In genomic region chr3:194998417-194998816, GRCh38 we compare ENCODE assay signal across 15 cellular contexts.
DNase-seq lines count a peak whose midpoint lies in the region; ATAC-seq and TF ChIP-seq lines count a peak whose summit lies in the region.
"Had no signal": no experiment of that assay in that cellular context is flagged by ENCODE, and none has a peak within 500 bp of the region (broad histone marks: within the 10 kb centered on the region; RNA-seq: fewer than 3 reads in every experiment).

No MANE protein-coding gene starts in this region.

- ATAC-seq in upper lobe of right lung (no peak), HG03442 (IDR thresholded peaks at IDR 0.05; ENCODE audit: unreplicated experiment) (no peak)

- no peaks in the 10 kb centered on the region for H3K36me3 Mint-ChIP-seq in osteocyte (ENCODE audit: unreplicated experiment)
- H3K36me3 Mint-ChIP-seq: CD14-positive monocyte; CD4-positive, alpha-beta memory T cell had no signal

- WGBS in esophagus muscularis mucosa: 91% methylated on average over 6 of the region's 6 CpGs

- H3K4me1 ChIP-seq in upper lobe of right lung (peaks cover 13% of the 10 kb centered on the region), esophagus muscularis mucosa (peaks cover 12 to 18% (median 16%) of the 10 kb centered on the region in 4 donors)

- intact Hi-C loops in upper lobe of right lung (cut with DNase I): no loop called here
- intact Hi-C loops in esophagus muscularis mucosa (cut with DNase I): no loop called here

- H3K36me3 ChIP-seq in upper lobe of right lung (no peaks in the 10 kb centered on the region), esophagus muscularis mucosa (no peaks in the 10 kb centered on the region)
- H3K36me3 ChIP-seq: BLaER1, HAP-1 had no signal

- H3K27ac ChIP-seq in upper lobe of right lung: no peak overlapping the region
- H3K27ac ChIP-seq in esophagus muscularis mucosa (replicated peaks in 1 of 4): no peak overlapping the region
- H3K27ac ChIP-seq: BLaER1, HL-60 had no signal

- peaks cover 45% of the 10 kb centered on the region for H3K27me3 Mint-ChIP-seq in osteocyte (ENCODE audit: unreplicated experiment)

- DNase-seq in stimulated activated CD4-positive, alpha-beta T cell treated with anti-CD3 and anti-CD28 coated beads, Interleukin-4, amount 100 ng/mL, for 24 hours: peak; percentile 1
- DNase-seq in stimulated activated CD4-positive, alpha-beta T cell treated with anti-CD3 and anti-CD28 coated beads, Interleukin-4, amount 100 ng/mL, for 4 hours: no peak
- DNase-seq in osteocyte (ENCODE audit: extremely low spot score, unreplicated experiment): peak; percentile 46
- DNase-seq in upper lobe of right lung: peak; percentile 3
- no peak for DNase-seq in epidermal melanocyte (ENCODE audit: insufficient read length, low spot score)
- no peak for DNase-seq in esophagus muscularis mucosa (ENCODE audit: extremely low spot score)
- DNase-seq: 8988T; CD4-positive, alpha-beta memory T cell; DMS79 treated with DMSO at 0.1 percent for 48 hours; GF-D8 had no signal

- peaks cover 19% of the 10 kb centered on the region for H3K4me1 Mint-ChIP-seq in osteocyte (ENCODE audit: unreplicated experiment)
- H3K4me1 Mint-ChIP-seq: CD4-positive, alpha-beta memory T cell had no signal

- no peak overlapping the region for H3K4me3 Mint-ChIP-seq in osteocyte (ENCODE audit: unreplicated experiment)
- H3K4me3 Mint-ChIP-seq: CD4-positive, alpha-beta memory T cell had no signal

- H3K4me3 ChIP-seq in upper lobe of right lung (no peak overlapping the region), esophagus muscularis mucosa (no peak overlapping the region)
- H3K4me3 ChIP-seq: BLaER1, HAP-1 had no signal

- TF ChIP-seq EP300 in esophagus muscularis mucosa (IDR thresholded peaks at IDR 0.05): no peak

- TF ChIP-seq CTCF in osteocyte (IDR thresholded peaks at IDR 0.05) (no peak), upper lobe of right lung (IDR thresholded peaks at IDR 0.05) (no peak), esophagus muscularis mucosa (IDR thresholded peaks at IDR 0.05) (no peak)

- H3K27ac Mint-ChIP-seq in osteocyte (ENCODE audit: unreplicated experiment): no peak overlapping the region
- H3K27ac Mint-ChIP-seq: CD14-positive monocyte; CD4-positive, alpha-beta memory T cell had no signal

- H3K27me3 ChIP-seq in upper lobe of right lung (no peaks in the 10 kb centered on the region), esophagus muscularis mucosa (no peaks in the 10 kb centered on the region)
- H3K27me3 ChIP-seq: BLaER1 had no signal

- H3K9me3 Mint-ChIP-seq in osteocyte (ENCODE audit: unreplicated experiment): no peaks in the 10 kb centered on the region
- H3K9me3 Mint-ChIP-seq: CD14-positive monocyte; CD4-positive, alpha-beta memory T cell had no signal

- no peaks in the 10 kb centered on the region for H3K9me3 ChIP-seq in upper lobe of right lung
- H3K9me3 ChIP-seq in esophagus muscularis mucosa: no peaks in the 10 kb centered on the region
- H3K9me3 ChIP-seq: BLaER1, HAP-1 had no signal

- TF ChIP-seq POLR2A in esophagus muscularis mucosa (IDR thresholded peaks at IDR 0.05; ENCODE audit: low read depth): no peak

Comparison
In these comparisons a context has a peak if more than half of its experiments do, and no peak if none do; other contexts are left out.
1. DNase-seq: peak in stimulated activated CD4-positive, alpha-beta T cell treated with anti-CD3 and anti-CD28 coated beads, Interleukin-4, amount 100 ng/mL, for 24 hours (single experiment), osteocyte (single experiment) and upper lobe of right lung (single experiment); none in stimulated activated CD4-positive, alpha-beta T cell treated with anti-CD3 and anti-CD28 coated beads, Interleukin-4, amount 100 ng/mL, for 4 hours (0 of 2), epidermal melanocyte (single experiment) and esophagus muscularis mucosa (single experiment).